ENCODE assay signal across 27 cellular contexts in genomic region chr1:4071675-4072074, GRCh38.
A peak's percentile ranks its signal among the peaks of the same experiment; 100 is the strongest.
DNase-seq lines count a peak whose midpoint lies in the region; ATAC-seq, FAIRE-seq and TF ChIP-seq lines count a peak whose summit lies in the region.
"Had no signal": no experiment of that assay in that cellular context is flagged by ENCODE, and none has a peak within 500 bp of the region (broad histone marks: within the 10 kb centered on the region; RNA-seq: fewer than 3 reads in every experiment).

No MANE protein-coding gene starts in this region.

- H3K9me3 ChIP-seq in pancreas (no peaks in the 10 kb centered on the region), uterus (no peaks in the 10 kb centered on the region)
- H3K9me3 ChIP-seq: heart left ventricle, transverse colon had no signal

- TF ChIP-seq POLR2A in uterus (IDR thresholded peaks at IDR 0.05) = no peak

- no peaks in the 10 kb centered on the region for H3K36me3 ChIP-seq in pancreas
- no peaks in the 10 kb centered on the region for H3K36me3 ChIP-seq in uterus
- H3K36me3 ChIP-seq: heart left ventricle, transverse colon had no signal

- intact Hi-C loops in pancreas (cut with DNase I) = no loop called here
- intact Hi-C loops in uterus (cut with DNase I; ENCODE audit: low total_unique reads) = no loop called here
- intact Hi-C loops in posterior vena cava (cut with DNase I) = loop anchor here in 1 of 2 donors (5.0 kb wide), 1 partner anchor 619 kb away; the partner anchor contains the start of gene ARHGEF16

- peak; percentile 16 for DNase-seq in DMS79 treated with DMSO at 0.1 percent for 48 hours (lab: John Stamatoyannopoulos, UW)
- no peak for DNase-seq in DMS79 (lab: John Stamatoyannopoulos, UW)
- DNase-seq in G401 (ENCODE audit: low spot score) = peak; percentile 2
- DNase-seq in NCI-H82 (lab: John Stamatoyannopoulos, UW) = peak; percentile 98
- DNase-seq in pancreas = peak in 1 of 6 donors; percentile 28
- no peak for DNase-seq in uterus
- no peak for DNase-seq in posterior vena cava (ENCODE audit: low spot score)
- DNase-seq in cortex of kidney (lab: John Stamatoyannopoulos, UW) = no peak
- DNase-seq: 8988T; activated CD4-positive, alpha-beta T cell treated with anti-CD3 and anti-CD28 coated beads for 36 hours; activated CD8-positive, alpha-beta memory T cell treated with anti-CD3 and anti-CD28 coated beads, Interleukin-2, amount 50 U/mL, for 48 hours; activated CD8-positive, alpha-beta T cell treated with anti-CD3 and anti-CD28 coated beads for 36 hours; activated naive CD4-positive, alpha-beta T cell treated with Interleukin-2 at 50 U/mL for 16 hours; central memory CD4-positive, alpha-beta T cell; HCEC 1CT; heart left ventricle; NCI-H2029 treated with DMSO at 0.1 percent for 48 hours; NCI-H446; occipital lobe; PC-3; SW 1271; transverse colon had no signal

- H3K4me1 ChIP-seq in pancreas (no peaks in the 10 kb centered on the region), uterus (no peaks in the 10 kb centered on the region)
- H3K4me1 ChIP-seq: heart left ventricle, transverse colon had no signal

- TF ChIP-seq CTCF in pancreas (IDR thresholded peaks at IDR 0.05) = no peak
- TF ChIP-seq CTCF in uterus (IDR thresholded peaks at IDR 0.05) = no peak

- in situ Hi-C loops in G401 (cut with HindIII; ENCODE audit: low sequenced_read_pairs) = no loop called here

- FAIRE-seq in pancreas (lab: Jason Lieb, UNC) = no peak
- FAIRE-seq: D721Med had no signal

- H3K27me3 ChIP-seq in pancreas = peaks cover 0 to 17% (median 0%) of the 10 kb centered on the region in 4 donors
- H3K27me3 ChIP-seq in uterus = no peaks in the 10 kb centered on the region

- ATAC-seq in pancreas = peak in 3 of 4 donors; percentile 18 to 86 (median 68)
- ATAC-seq: activated CD4-positive, alpha-beta T cell treated with anti-CD3 and anti-CD28 coated beads for 36 hours; activated CD8-positive, alpha-beta T cell treated with anti-CD3 and anti-CD28 coated beads for 36 hours; esophagus mucosa; heart left ventricle; naive thymus-derived CD8-positive, alpha-beta T cell; PC-3; stimulated activated memory B cell treated with anti-CD40 and anti-IgM and Interleukin-4, amounts not matched to agents 10 μg/mL and 1 μg/mL and 100 μg/mL, for 72 hours had no signal

- 31 to 37% methylated on average over 6 of the region's 6 CpGs for WGBS in pancreas, 2 donors

- H3K4me3 ChIP-seq in pancreas (no peak overlapping the region), uterus (no peak overlapping the region)
- H3K4me3 ChIP-seq: heart left ventricle, lung, transverse colon had no signal

- H3K27ac ChIP-seq in pancreas = no peak overlapping the region
- no peak overlapping the region for H3K27ac ChIP-seq in uterus
- H3K27ac ChIP-seq: heart left ventricle, transverse colon had no signal

Comparison
In these comparisons a context has a peak if more than half of its experiments do, and no peak if none do; other contexts are left out.
1. DNase-seq: peak in DMS79 treated with DMSO at 0.1 percent for 48 hours (single experiment), G401 (single experiment) and NCI-H82 (single experiment); none in DMS79 (single experiment), uterus (0 of 2), posterior vena cava (single experiment) and cortex of kidney (single experiment).